Comparison of ENCODE assay signal across 22 cellular contexts in genomic region chr9:80928697-80929096, GRCh38.
DNase-seq lines count a peak whose midpoint lies in the region; ATAC-seq, FAIRE-seq and TF ChIP-seq lines count a peak whose summit lies in the region.
"Had no signal": no experiment of that assay in that cellular context is flagged by ENCODE, and none has a peak within 500 bp of the region (broad histone marks: within the 10 kb centered on the region; RNA-seq: fewer than 3 reads in every experiment).

No MANE protein-coding gene starts in this region.

- no peak overlapping the region for H2AK5ac ChIP-seq in mesenchymal stem cell (ENCODE audit: low read length, severe bottlenecking)

- no peak overlapping the region for H3K4me3 ChIP-seq in A549
- H3K4me3 ChIP-seq in epithelial cell of esophagus (ENCODE audit: low read length) = no peak overlapping the region
- H3K4me3 ChIP-seq in mesenchymal stem cell (ENCODE audit: insufficient read depth in 1 of 2, low read depth in 1 of 2, low read length in 2 of 2) = no peak overlapping the region
- H3K4me3 ChIP-seq in upper lobe of right lung = no peak overlapping the region
- H3K4me3 ChIP-seq: Peyer's patch, SJCRH30 had no signal

- H3K79me1 ChIP-seq in mesenchymal stem cell (replicated peaks; ENCODE audit: low read length, poor library complexity, severe bottlenecking) = no peaks in the 10 kb centered on the region

- H4K91ac ChIP-seq in mesenchymal stem cell (ENCODE audit: low read length) = no peak overlapping the region

- TF ChIP-seq RAD21 in A549 (conservative IDR thresholded peaks at IDR 0.05 in 1 of 2, IDR thresholded peaks at IDR 0.05 in 1 of 2) = no peak

- FAIRE-seq in A549 (lab: Jason Lieb, UNC) = no peak
- FAIRE-seq: GM18507, H1 had no signal

- H2BK5ac ChIP-seq in mesenchymal stem cell (ENCODE audit: low read depth, low read length, poor library complexity, severe bottlenecking) = no peak overlapping the region

- H3K9ac ChIP-seq in mesenchymal stem cell (ENCODE audit: low read length) = no peak overlapping the region

- no peaks in the 10 kb centered on the region for H3K27me3 ChIP-seq in mesenchymal stem cell (ENCODE audit: control insufficient read depth in 1 of 2, insufficient read depth in 1 of 2, low read length in 2 of 2)
- H3K27me3 ChIP-seq in upper lobe of right lung = no peaks in the 10 kb centered on the region
- H3K27me3 ChIP-seq: Peyer's patch, SJCRH30 had no signal

- no peak overlapping the region for H3K4me2 ChIP-seq in A549
- no peak overlapping the region for H3K4me2 ChIP-seq in mesenchymal stem cell (ENCODE audit: low read length, poor library complexity, severe bottlenecking)

- no peak overlapping the region for H2BK15ac ChIP-seq in mesenchymal stem cell (ENCODE audit: low read depth, poor library complexity, severe bottlenecking)

- intact Hi-C loops in upper lobe of right lung (cut with DNase I) = no loop called here

- DNase-seq in A549 (ENCODE audit: low read depth in 1 of 2, low spot score in 1 of 2) (peak in 1 of 2 experiments; percentile 2), M059J (ENCODE audit: low read depth) (peak; percentile 8), epithelial cell of esophagus (ENCODE audit: low read depth) (peak; percentile 15), mesenchymal stem cell (peak; percentile 1), upper lobe of right lung (no peak), NCI-H1417 (lab: John Stamatoyannopoulos, UW) (no peak)
- DNase-seq in activated CD4-positive, CD25-positive, alpha-beta regulatory T cell (lab: John Stamatoyannopoulos, UW) = no peak
- DNase-seq: 8988T; Calu3; CD8-positive, alpha-beta memory T cell; GDM1; Kasumi-1; NCI-H1105 treated with DMSO at 0.1 percent for 48 hours; NCI-H1694; NCI-H2081 treated with DMSO at 0.1 percent for 48 hours; NCI-H446; NCI-H526; Peyer's patch; SJCRH30 had no signal

- H3K23ac ChIP-seq in mesenchymal stem cell (ENCODE audit: low read length in 2 of 2) = no peak overlapping the region

- H3K4ac ChIP-seq in mesenchymal stem cell (ENCODE audit: low read depth in 1 of 2, low read length in 2 of 2) = no peak overlapping the region

- CTCF ChIA-PET in A549 (lab: Yijun Ruan, JAX) = no interaction called here

- TF ChIP-seq CTCF in A549 (IDR thresholded peaks at IDR 0.05) = no peak
- no peak for TF ChIP-seq CTCF in epithelial cell of esophagus (IDR thresholded peaks at IDR 0.05; ENCODE audit: insufficient read depth, low read depth, low read length, missing control alignments)
- no peak for TF ChIP-seq CTCF in upper lobe of right lung (IDR thresholded peaks at IDR 0.05)

- TF ChIP-seq EP300 in A549 (IDR thresholded peaks at IDR 0.05) = no peak

- no peak overlapping the region for H2BK120ac ChIP-seq in mesenchymal stem cell (ENCODE audit: low read depth, low read length)

- ATAC-seq in A549 (no peak), upper lobe of right lung (no peak)

- no peak overlapping the region for H3K14ac ChIP-seq in mesenchymal stem cell (ENCODE audit: low read length in 2 of 2)

- no peak overlapping the region for H3K18ac ChIP-seq in mesenchymal stem cell (ENCODE audit: low read depth in 1 of 2, low read length in 2 of 2)

- no peak for TF ChIP-seq POLR2A in A549 (IDR thresholded peaks at IDR 0.05; ENCODE audit: low read length)

- H3K4me1 ChIP-seq in A549 = no peaks in the 10 kb centered on the region
- H3K4me1 ChIP-seq in mesenchymal stem cell (ENCODE audit: control insufficient read depth, insufficient read depth, low read depth, low read length) = no peaks in the 10 kb centered on the region
- H3K4me1 ChIP-seq in upper lobe of right lung = no peaks in the 10 kb centered on the region
- H3K4me1 ChIP-seq: Peyer's patch had no signal

- H2AFZ ChIP-seq in mesenchymal stem cell (ENCODE audit: low read depth, low read length) = no peak overlapping the region

- H4K8ac ChIP-seq in mesenchymal stem cell (ENCODE audit: low read length) = no peak overlapping the region

- H3K27ac ChIP-seq in A549 = 0 out of 6 replicates have a peak overlapping the region, but pooled peaks of 1 of the 2 experiments have one; percentile 7
- H3K27ac ChIP-seq in mesenchymal stem cell (ENCODE audit: low read length, poor library complexity, severe bottlenecking) = no peak overlapping the region
- no peak overlapping the region for H3K27ac ChIP-seq in upper lobe of right lung
- H3K27ac ChIP-seq: C4-2B, Peyer's patch, SJCRH30 had no signal

- no peak overlapping the region for H2BK12ac ChIP-seq in mesenchymal stem cell (ENCODE audit: low read length in 2 of 2)

- POLR2A ChIA-PET in A549 (lab: Yijun Ruan, JAX) = no interaction called here

- H3K36me3 ChIP-seq in mesenchymal stem cell (ENCODE audit: control insufficient read depth in 1 of 2, insufficient read depth in 2 of 2, low read depth in 1 of 2, low read length in 2 of 2) (no peaks in the 10 kb centered on the region), upper lobe of right lung (no peaks in the 10 kb centered on the region)
- H3K36me3 ChIP-seq: Peyer's patch, SJCRH30 had no signal

- H3K9me3 ChIP-seq in A549 = peaks cover 8% of the 10 kb centered on the region; the same call in 1 of the 3 replicates
- peaks cover 3% of the 10 kb centered on the region for H3K9me3 ChIP-seq in mesenchymal stem cell (ENCODE audit: control insufficient read depth, low read length)
- no peaks in the 10 kb centered on the region for H3K9me3 ChIP-seq in upper lobe of right lung
- H3K9me3 ChIP-seq: Peyer's patch, SJCRH30 had no signal

TF ChIP-seq in A549, 52 proteins besides CTCF, POLR2A, EP300 and RAD21:
- TF ChIP-seq MAFK (IDR thresholded peaks at IDR 0.05; ENCODE audit: partially characterized antibody) = peak; percentile 3
- no peak for TF ChIP-seq FOSB (CRISPR knock-in tag; IDR thresholded peaks at IDR 0.05)
- TF ChIP-seq KDM5A (IDR thresholded peaks at IDR 0.05) = no peak
- TF ChIP-seq HOXB5 (CRISPR knock-in tag; IDR thresholded peaks at IDR 0.05) = no peak
- TF ChIP-seq RARB (CRISPR knock-in tag; IDR thresholded peaks at IDR 0.05) = no peak
- no peak for TF ChIP-seq TP53 (CRISPR knock-in tag; IDR thresholded peaks at IDR 0.05)
TF ChIP-seq in A549: peak in this region for 1.

Comparison
In these comparisons a context has a peak if more than half of its experiments do, and no peak if none do; other contexts are left out.
1. DNase-seq: peak in M059J (single experiment), epithelial cell of esophagus (single experiment) and mesenchymal stem cell (single experiment); none in upper lobe of right lung (single experiment), activated CD4-positive, CD25-positive, alpha-beta regulatory T cell (0 of 4) and NCI-H1417 (0 of 3).